In the genomic region with DNA sequence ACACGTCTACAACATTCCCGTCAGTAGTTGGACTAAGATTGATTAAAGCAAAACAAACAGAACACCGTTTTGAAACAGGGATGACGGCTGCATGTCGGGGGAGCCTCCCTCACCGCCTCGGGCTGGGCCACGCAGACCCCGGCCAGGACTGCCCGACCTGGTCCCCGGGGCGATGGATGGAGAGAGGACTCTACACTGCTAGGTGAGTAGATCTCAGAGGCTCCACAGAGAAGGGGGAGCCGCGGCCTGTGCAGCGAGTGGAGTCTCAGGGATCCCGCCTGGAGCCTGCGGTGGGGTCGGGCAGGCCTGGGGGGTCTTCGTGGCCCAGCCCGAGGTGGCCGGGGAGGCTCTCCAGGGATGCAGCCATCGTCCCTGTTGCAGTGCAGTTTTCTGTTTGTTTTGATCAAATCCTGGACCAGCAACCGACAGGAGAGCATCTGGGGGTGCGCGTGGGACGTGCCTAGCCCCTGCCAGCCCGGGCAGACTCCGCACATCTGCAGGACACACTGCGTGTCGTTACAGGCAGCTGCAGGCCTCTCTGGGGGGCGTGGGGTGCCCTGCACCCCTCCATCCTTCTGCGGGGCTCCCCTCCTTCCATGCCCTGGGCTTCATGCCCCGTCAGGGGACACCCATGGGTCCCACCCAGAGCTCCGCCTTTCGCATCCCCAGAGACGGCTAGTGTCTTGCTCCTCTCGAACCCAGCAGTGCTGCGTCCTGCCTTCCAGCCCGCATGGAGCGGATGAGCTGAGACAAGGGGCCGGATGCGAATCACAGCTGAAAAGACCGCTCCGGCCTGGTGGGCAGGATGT, we compare ENCODE assay signal across 17 cellular contexts.
"Had no signal": no experiment of that assay in that cellular context is flagged by ENCODE, and none has a peak within 500 bp of the region (broad histone marks: within the 10 kb centered on the region; RNA-seq: fewer than 3 reads in every experiment).

No MANE protein-coding gene starts in this region.

- H3K27me3 ChIP-seq: cardiac muscle cell, pancreas had no signal

- H3K4me3 ChIP-seq: cardiac muscle cell, mucosa of descending colon, pancreas, thoracic aorta had no signal

- H3K4me1 ChIP-seq: pancreas had no signal

- H3K27me3 Mint-ChIP-seq: activated naive CD8-positive, alpha-beta T cell treated with anti-CD3 and anti-CD28 coated beads for 36 hours; naive thymus-derived CD4-positive, alpha-beta T cell had no signal

- H3K36me3 Mint-ChIP-seq: activated naive CD8-positive, alpha-beta T cell treated with anti-CD3 and anti-CD28 coated beads for 36 hours had no signal

- H3K9me3 Mint-ChIP-seq: activated CD4-positive, alpha-beta T cell treated with anti-CD3 and anti-CD28 coated beads, Interleukin-2, amount 10 ng/mL, durations not matched to agents 7 days and 5 days; activated naive CD8-positive, alpha-beta T cell treated with anti-CD3 and anti-CD28 coated beads for 36 hours; activated T-cell treated with anti-CD3 and anti-CD28 coated beads, Interleukin-2, amount 50 U/mL, for 72 hours; effector memory CD8-positive, alpha-beta T cell had no signal

- ATAC-seq: activated CD4-positive, CD25-positive, alpha-beta regulatory T cell treated with anti-CD3 and anti-CD28 coated beads, Interleukin-2, amount 50 U/mL, for 24 hours; activated T-cell treated with anti-CD3 and anti-CD28 coated beads, Interleukin-2, amount 50 U/mL, for 72 hours; effector memory CD8-positive, alpha-beta T cell; left colon; mucosa of descending colon; naive thymus-derived CD4-positive, alpha-beta T cell had no signal

- H3K4me3 Mint-ChIP-seq: activated CD4-positive, alpha-beta T cell treated with anti-CD3 and anti-CD28 coated beads, Interleukin-2, amount 10 ng/mL, durations not matched to agents 7 days and 5 days; activated naive CD8-positive, alpha-beta T cell treated with anti-CD3 and anti-CD28 coated beads for 36 hours; activated T-cell treated with anti-CD3 and anti-CD28 coated beads, Interleukin-2, amount 50 U/mL, for 72 hours; effector memory CD8-positive, alpha-beta T cell; naive thymus-derived CD4-positive, alpha-beta T cell had no signal

- DNase-seq: activated CD4-positive, alpha-beta T cell treated with anti-CD3 and anti-CD28 coated beads, Interleukin-2, amount 10 ng/mL, durations not matched to agents 7 days and 5 days; activated CD8-positive, alpha-beta memory T cell treated with anti-CD3 and anti-CD28 coated beads, Interleukin-2, amount 50 U/mL, for 4 hours; activated gamma-delta T cell treated with Interleukin-2 at 50 U/mL for 16 hours; activated naive CD8-positive, alpha-beta T cell treated with anti-CD3 and anti-CD28 coated beads for 36 hours; activated T-cell treated with anti-CD3 and anti-CD28 coated beads, Interleukin-2, amount 50 U/mL, for 72 hours; amniotic stem cell; effector memory CD8-positive, alpha-beta T cell; left colon; mucosa of descending colon; stimulated activated CD4-positive, alpha-beta T cell treated with anti-CD3 and anti-CD28 coated beads, Interleukin-12 subunit alpha, Interleukin-12 subunit beta, amount 100 ng/mL, for 4 hours; stimulated activated CD4-positive, alpha-beta T cell treated with anti-CD3 and anti-CD28 coated beads, Interleukin-1b, Interleukin-23, amount 100 ng/mL, for 48 hours; T1000 had no signal

- H3K27ac Mint-ChIP-seq: activated CD4-positive, alpha-beta T cell treated with anti-CD3 and anti-CD28 coated beads, Interleukin-2, amount 10 ng/mL, durations not matched to agents 7 days and 5 days; activated naive CD8-positive, alpha-beta T cell treated with anti-CD3 and anti-CD28 coated beads for 36 hours; activated T-cell treated with anti-CD3 and anti-CD28 coated beads, Interleukin-2, amount 50 U/mL, for 72 hours; effector memory CD8-positive, alpha-beta T cell had no signal

- H3K36me3 ChIP-seq: cardiac muscle cell, pancreas, thoracic aorta had no signal

- H3K27ac ChIP-seq: cardiac muscle cell, pancreas, thoracic aorta had no signal

- H3K9me3 ChIP-seq: mucosa of descending colon, pancreas, thoracic aorta had no signal
